Comparison of ENCODE assay signal across 10 cellular contexts in genomic region chr13:98467263-98467985, GRCh38.
DNase-seq lines count a peak whose midpoint lies in the region; ATAC-seq and TF ChIP-seq lines count a peak whose summit lies in the region.
"Had no signal": no experiment of that assay in that cellular context is flagged by ENCODE, and none has a peak within 500 bp of the region (broad histone marks: within the 10 kb centered on the region; RNA-seq: fewer than 3 reads in every experiment).

No MANE protein-coding gene starts in this region.

- intact Hi-C loops in sciatic nerve (cut with DNase I): loop anchor here (10.0 kb wide), 1 partner anchor 107 kb away; the partner anchor contains the start of gene STK24

- H3K27ac Mint-ChIP-seq in HFFc6: peak overlapping the region; percentile 22
- H3K27ac Mint-ChIP-seq in activated naive CD8-positive, alpha-beta T cell treated with anti-CD3 and anti-CD28 coated beads, Interleukin-2, amount 10 ng/mL, durations not matched to agents 7 days and 5 days: peak overlapping the region; percentile 27

- no peak for TF ChIP-seq CTCF in HFFc6 (IDR thresholded peaks at IDR 0.05)

- peaks cover 37% of the 10 kb centered on the region for H3K36me3 Mint-ChIP-seq in HFFc6 (ENCODE audit: low read depth)
- peaks cover 32% of the 10 kb centered on the region for H3K36me3 Mint-ChIP-seq in activated naive CD8-positive, alpha-beta T cell treated with anti-CD3 and anti-CD28 coated beads, Interleukin-2, amount 10 ng/mL, durations not matched to agents 7 days and 5 days

- no peaks in the 10 kb centered on the region for H3K9me3 Mint-ChIP-seq in HFFc6
- no peaks in the 10 kb centered on the region for H3K9me3 Mint-ChIP-seq in activated naive CD8-positive, alpha-beta T cell treated with anti-CD3 and anti-CD28 coated beads, Interleukin-2, amount 10 ng/mL, durations not matched to agents 7 days and 5 days
- H3K9me3 Mint-ChIP-seq: T-helper 2 cell treated with Interferon-gamma antibody and Interleukin-4, amounts not matched to agents 5 μg/mL and 100 μg/mL, for 36 hours had no signal

- POLR2A ChIA-PET in activated naive CD8-positive, alpha-beta T cell treated with anti-CD3 and anti-CD28 coated beads, Interleukin-2, amount 10 ng/mL, durations not matched to agents 7 days and 5 days (lab: Charles Lee): no interaction called here

- peaks cover 6% of the 10 kb centered on the region for H3K27me3 Mint-ChIP-seq in HFFc6 (ENCODE audit: insufficient read depth)
- no peaks in the 10 kb centered on the region for H3K27me3 Mint-ChIP-seq in activated naive CD8-positive, alpha-beta T cell treated with anti-CD3 and anti-CD28 coated beads, Interleukin-2, amount 10 ng/mL, durations not matched to agents 7 days and 5 days

- DNase-seq in HFFc6: no peak
- DNase-seq in activated naive CD8-positive, alpha-beta T cell treated with anti-CD3 and anti-CD28 coated beads, Interleukin-2, amount 10 ng/mL, durations not matched to agents 7 days and 5 days: no peak
- DNase-seq in left lobe of liver (ENCODE audit: low spot score): no peak
- peak; percentile 25 for DNase-seq in sciatic nerve (ENCODE audit: low spot score)
- DNase-seq in activated gamma-delta T cell (lab: John Stamatoyannopoulos, UW): no peak
- DNase-seq in NCI-H2196 (lab: John Stamatoyannopoulos, UW; ENCODE audit: unreplicated experiment): no peak
- no peak for DNase-seq in GM03348 (ENCODE audit: low spot score)
- DNase-seq: MM.1S, NCI-H510A had no signal

- ATAC-seq in activated naive CD8-positive, alpha-beta T cell treated with anti-CD3 and anti-CD28 coated beads, Interleukin-2, amount 10 ng/mL, durations not matched to agents 7 days and 5 days (ENCODE audit: low read depth): no peak
- peak; percentile 78 for ATAC-seq in left lobe of liver
- no peak for ATAC-seq in sciatic nerve

- H3K4me3 Mint-ChIP-seq in HFFc6: no peak overlapping the region
- H3K4me3 Mint-ChIP-seq in activated naive CD8-positive, alpha-beta T cell treated with anti-CD3 and anti-CD28 coated beads, Interleukin-2, amount 10 ng/mL, durations not matched to agents 7 days and 5 days: no peak overlapping the region
- H3K4me3 Mint-ChIP-seq: T-helper 2 cell treated with Interferon-gamma antibody and Interleukin-4, amounts not matched to agents 5 μg/mL and 100 μg/mL, for 36 hours had no signal

- H3K4me1 Mint-ChIP-seq in HFFc6 (ENCODE audit: low read depth): peaks cover 41% of the 10 kb centered on the region
- peaks cover 5% of the 10 kb centered on the region for H3K4me1 Mint-ChIP-seq in activated naive CD8-positive, alpha-beta T cell treated with anti-CD3 and anti-CD28 coated beads, Interleukin-2, amount 10 ng/mL, durations not matched to agents 7 days and 5 days
